ENCODE assay signal across 12 cellular contexts in the genomic region with DNA sequence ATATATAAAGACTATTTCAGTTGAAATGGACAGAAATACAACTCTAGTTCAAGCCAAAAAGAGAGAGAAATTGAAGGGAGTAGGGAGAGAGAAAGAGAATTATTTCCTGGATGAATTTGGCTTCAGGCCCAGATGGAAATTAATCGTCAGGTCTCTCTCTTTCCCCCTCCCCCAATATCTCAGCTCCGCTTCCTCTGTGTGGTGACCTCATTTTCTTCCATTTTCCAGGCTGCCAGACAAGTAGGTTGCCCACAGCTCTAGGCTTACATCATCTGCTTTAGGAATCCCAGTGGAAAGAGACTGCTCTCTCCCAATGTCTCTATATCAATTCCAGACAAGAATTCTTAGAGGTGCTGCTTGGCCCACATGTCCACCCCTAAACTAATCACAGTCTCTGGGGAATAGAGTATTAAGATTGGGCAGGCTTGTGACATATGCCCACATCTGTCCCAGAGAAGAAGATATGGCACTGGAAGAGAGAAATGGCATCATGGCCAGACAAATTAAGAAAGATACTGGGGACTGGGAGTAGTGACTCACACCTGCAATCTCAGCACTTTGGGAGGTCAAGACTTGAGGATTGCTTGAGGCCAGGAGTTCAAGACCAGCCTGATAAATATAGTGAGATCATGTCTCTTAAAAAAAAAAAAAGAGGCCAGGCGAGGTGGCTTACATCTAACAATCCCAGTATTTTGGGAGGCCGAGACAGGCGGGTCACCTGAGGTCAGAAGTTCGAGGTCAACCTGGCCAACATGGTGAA. TPM values are rescaled to one million over a fixed set of nuclear protein-coding genes. Genes with fewer than 3 reads are reported as not detected.
DNase-seq lines count a peak whose midpoint lies in the region; ATAC-seq and TF ChIP-seq lines count a peak whose summit lies in the region.
"Had no signal": no experiment of that assay in that cellular context is flagged by ENCODE, and none has a peak within 500 bp of the region (broad histone marks: within the 10 kb centered on the region; RNA-seq: fewer than 3 reads in every experiment).

No MANE protein-coding gene starts in this region.

- ATAC-seq in RWPE2 (ENCODE audit: low read depth) (peak; percentile 38; the same call in 1 of the 3 replicates), foreskin keratinocyte (peak; percentile 48), GM18858 (IDR thresholded peaks at IDR 0.05; ENCODE audit: unreplicated experiment) (no peak), GM19452 (IDR thresholded peaks at IDR 0.05; ENCODE audit: unreplicated experiment) (no peak)
- no peak for ATAC-seq in activated CD8-positive, alpha-beta T cell treated with anti-CD3 and anti-CD28 coated beads for 36 hours

- H3K27ac Mint-ChIP-seq in CD8-positive, alpha-beta memory T cell, result no peak overlapping the region
- no peak overlapping the region for H3K27ac Mint-ChIP-seq in activated CD8-positive, alpha-beta T cell treated with anti-CD3 and anti-CD28 coated beads for 36 hours
- H3K27ac Mint-ChIP-seq: activated naive CD8-positive, alpha-beta T cell treated with anti-CD3 and anti-CD28 coated beads for 36 hours; B cell had no signal

- H3K4me3 Mint-ChIP-seq in CD8-positive, alpha-beta memory T cell, result no peak overlapping the region
- H3K4me3 Mint-ChIP-seq in activated CD8-positive, alpha-beta T cell treated with anti-CD3 and anti-CD28 coated beads for 36 hours, result no peak overlapping the region
- H3K4me3 Mint-ChIP-seq: activated naive CD8-positive, alpha-beta T cell treated with anti-CD3 and anti-CD28 coated beads for 36 hours; B cell had no signal

- H3K27me3 ChIP-seq in RWPE2 (ENCODE audit: insufficient read depth, poor library complexity, severe bottlenecking), result no peaks in the 10 kb centered on the region
- no peaks in the 10 kb centered on the region for H3K27me3 ChIP-seq in foreskin keratinocyte
- no peaks in the 10 kb centered on the region for H3K27me3 ChIP-seq in CD8-positive, alpha-beta memory T cell (ENCODE audit: insufficient read depth, low read length, poor library complexity, severe bottlenecking)
- H3K27me3 ChIP-seq: thyroid gland had no signal

- H3K9me3 Mint-ChIP-seq in CD8-positive, alpha-beta memory T cell, result no peaks in the 10 kb centered on the region
- H3K9me3 Mint-ChIP-seq in activated CD8-positive, alpha-beta T cell treated with anti-CD3 and anti-CD28 coated beads for 36 hours, result no peaks in the 10 kb centered on the region
- H3K9me3 Mint-ChIP-seq: activated naive CD8-positive, alpha-beta T cell treated with anti-CD3 and anti-CD28 coated beads for 36 hours had no signal

- no peaks in the 10 kb centered on the region for H3K4me1 ChIP-seq in RWPE2 (ENCODE audit: insufficient read depth, poor library complexity, severe bottlenecking)
- H3K4me1 ChIP-seq in foreskin keratinocyte, result no peaks in the 10 kb centered on the region
- H3K4me1 ChIP-seq in CD8-positive, alpha-beta memory T cell (ENCODE audit: insufficient read depth, low read length), result no peaks in the 10 kb centered on the region
- H3K4me1 ChIP-seq: thyroid gland had no signal

- no peaks in the 10 kb centered on the region for H3K36me3 ChIP-seq in RWPE2 (ENCODE audit: low read depth)
- H3K36me3 ChIP-seq in CD8-positive, alpha-beta memory T cell (ENCODE audit: insufficient read depth, low read length), result no peaks in the 10 kb centered on the region
- H3K36me3 ChIP-seq: thyroid gland had no signal

- intact Hi-C loops in activated CD8-positive, alpha-beta T cell treated with anti-CD3 and anti-CD28 coated beads for 36 hours (cut with micrococcal nuclease), result no loop called here

- peaks cover 3 to 5% of the 10 kb centered on the region in 2 donors for H3K27me3 Mint-ChIP-seq in CD8-positive, alpha-beta memory T cell
- H3K27me3 Mint-ChIP-seq in activated CD8-positive, alpha-beta T cell treated with anti-CD3 and anti-CD28 coated beads for 36 hours, result no peaks in the 10 kb centered on the region
- H3K27me3 Mint-ChIP-seq: activated naive CD8-positive, alpha-beta T cell treated with anti-CD3 and anti-CD28 coated beads for 36 hours; B cell had no signal

- H3K9me3 ChIP-seq in RWPE2 (ENCODE audit: severe bottlenecking), result no peaks in the 10 kb centered on the region
- H3K9me3 ChIP-seq in CD8-positive, alpha-beta memory T cell (ENCODE audit: low read length), result no peaks in the 10 kb centered on the region
- H3K9me3 ChIP-seq: thyroid gland had no signal

- CTCF ChIA-PET in CD8-positive, alpha-beta memory T cell (lab: Charles Lee), result no interaction called here
- CTCF ChIA-PET in activated CD8-positive, alpha-beta T cell treated with anti-CD3 and anti-CD28 coated beads for 36 hours (lab: Charles Lee), result no interaction called here

- H3K27ac ChIP-seq in RWPE2 (ENCODE audit: poor library complexity, severe bottlenecking) (no peak overlapping the region), foreskin keratinocyte (no peak overlapping the region)
- H3K27ac ChIP-seq in CD8-positive, alpha-beta memory T cell (ENCODE audit: low read depth, low read length), result no peak overlapping the region
- H3K27ac ChIP-seq: thyroid gland had no signal

- H3K4me1 Mint-ChIP-seq in CD8-positive, alpha-beta memory T cell, result no peaks in the 10 kb centered on the region
- H3K4me1 Mint-ChIP-seq in activated CD8-positive, alpha-beta T cell treated with anti-CD3 and anti-CD28 coated beads for 36 hours (ENCODE audit: low read depth), result no peaks in the 10 kb centered on the region
- H3K4me1 Mint-ChIP-seq: activated naive CD8-positive, alpha-beta T cell treated with anti-CD3 and anti-CD28 coated beads for 36 hours had no signal

- H3K36me3 Mint-ChIP-seq in CD8-positive, alpha-beta memory T cell, result no peaks in the 10 kb centered on the region
- no peaks in the 10 kb centered on the region for H3K36me3 Mint-ChIP-seq in activated CD8-positive, alpha-beta T cell treated with anti-CD3 and anti-CD28 coated beads for 36 hours (ENCODE audit: low read depth)
- H3K36me3 Mint-ChIP-seq: activated naive CD8-positive, alpha-beta T cell treated with anti-CD3 and anti-CD28 coated beads for 36 hours had no signal

- peak; percentile 20 for DNase-seq in AG08396 (ENCODE audit: low spot score)
- peak; percentile 72 for DNase-seq in LHCN-M2 (ENCODE audit: low read depth)
- DNase-seq in RWPE2 (ENCODE audit: low spot score), result no peak
- DNase-seq in foreskin keratinocyte, result peak in 1 of 2 donors; percentile 40
- no peak for DNase-seq in CD8-positive, alpha-beta memory T cell
- no peak for DNase-seq in activated CD8-positive, alpha-beta T cell treated with anti-CD3 and anti-CD28 coated beads for 36 hours
- DNase-seq: activated naive CD8-positive, alpha-beta T cell treated with anti-CD3 and anti-CD28 coated beads for 36 hours; small intestine; thyroid gland had no signal

- POLR2A ChIA-PET in CD8-positive, alpha-beta memory T cell (lab: Charles Lee), result no interaction called here
- POLR2A ChIA-PET in activated CD8-positive, alpha-beta T cell treated with anti-CD3 and anti-CD28 coated beads for 36 hours (lab: Charles Lee), result interaction anchor here (0.6 kb wide), 1 partner anchor 83 kb away, joined by 3 read pairs; no protein-coding TSS in a partner anchor

- H3K4me3 ChIP-seq in RWPE2 (ENCODE audit: severe bottlenecking), result no peak overlapping the region
- H3K4me3 ChIP-seq in CD8-positive, alpha-beta memory T cell (ENCODE audit: low read length), result no peak overlapping the region
- H3K4me3 ChIP-seq: thyroid gland had no signal

- no peak for TF ChIP-seq CTCF in RWPE2 (IDR thresholded peaks at IDR 0.05; ENCODE audit: poor library complexity, severe bottlenecking)
- no peak for TF ChIP-seq CTCF in foreskin keratinocyte (conservative IDR thresholded peaks at IDR 0.05)
- TF ChIP-seq CTCF in activated CD8-positive, alpha-beta T cell treated with anti-CD3 and anti-CD28 coated beads for 36 hours (IDR thresholded peaks at IDR 0.05), result no peak

RNA-seq across cellular contexts. Expression of a gene that starts 37.2 kb away (rescaled TPM):
- 25.1 and 28.4 TPM in 2 replicates for total RNA-seq in LHCN-M2 (2014; rRNA removed)
- polyA plus RNA-seq in LHCN-M2 (2012), result 27.3 TPM
- total RNA-seq in foreskin keratinocyte, result 26.9 and 27.8 TPM in 2 replicates
- 27.6 and 33.0 TPM in 2 replicates for polyA plus RNA-seq in foreskin keratinocyte
- total RNA-seq in CD8-positive, alpha-beta memory T cell, result 10 to 100 TPM; 27.6 TPM
- polyA plus RNA-seq in CD8-positive, alpha-beta memory T cell, result 30.9 TPM
- total RNA-seq in activated CD8-positive, alpha-beta T cell treated with anti-CD3 and anti-CD28 coated beads for 36 hours, result 10 to 100 TPM; 28.8 to 29.1 TPM

Comparison
In these comparisons a context has a peak if more than half of its experiments do, and no peak if none do; other contexts are left out.
1. DNase-seq: peak in AG08396 (single experiment) and LHCN-M2 (single experiment); none in RWPE2 (single experiment), CD8-positive, alpha-beta memory T cell (0 of 5) and activated CD8-positive, alpha-beta T cell treated with anti-CD3 and anti-CD28 coated beads for 36 hours (single experiment).
2. ATAC-seq: peak in RWPE2 (single experiment) and foreskin keratinocyte (single experiment); none in GM18858 (single experiment), activated CD8-positive, alpha-beta T cell treated with anti-CD3 and anti-CD28 coated beads for 36 hours (single experiment) and GM19452 (single experiment).